In the genomic region with DNA sequence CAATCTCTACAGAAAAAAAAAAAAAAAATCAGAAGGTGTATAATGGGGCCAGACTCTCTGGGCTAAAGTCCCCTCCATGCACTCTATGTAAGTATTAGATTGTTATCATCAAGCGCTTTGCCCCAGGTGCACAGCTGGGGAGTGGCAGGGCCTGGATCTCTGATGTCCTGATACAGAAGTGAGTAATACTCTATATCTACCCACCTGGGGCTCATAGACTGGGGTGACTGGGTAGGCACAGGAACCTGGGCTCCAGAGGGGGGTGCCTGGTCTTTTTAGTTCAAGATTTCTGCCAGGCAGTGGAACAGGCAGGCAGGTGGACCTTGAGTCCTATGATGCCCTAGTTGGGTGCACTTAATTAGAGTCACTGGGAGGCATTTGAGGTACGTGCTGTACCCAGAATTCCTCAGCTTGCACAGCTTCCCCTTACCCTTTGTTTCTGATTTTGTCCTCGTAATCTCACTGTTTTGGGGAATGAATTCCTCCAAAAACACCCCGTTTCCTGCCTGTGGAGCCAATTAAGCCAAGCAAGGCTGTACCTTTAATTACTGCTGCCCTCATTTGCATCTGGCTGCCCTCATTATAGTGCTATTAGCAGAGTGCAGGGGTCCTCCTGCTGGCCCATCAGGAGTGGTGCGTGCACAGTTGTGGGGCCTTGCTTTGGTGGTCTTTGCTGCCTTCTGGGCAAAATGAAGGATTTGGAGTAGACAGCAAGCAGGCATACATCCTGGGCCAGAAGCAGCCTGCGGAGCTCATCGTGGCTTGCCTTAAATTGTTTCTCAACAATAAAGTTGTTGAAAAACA, we compare ENCODE assay signal across 10 cellular contexts.
DNase-seq lines count a peak whose midpoint lies in the region; ATAC-seq and TF ChIP-seq lines count a peak whose summit lies in the region.
"Had no signal": no experiment of that assay in that cellular context is flagged by ENCODE, and none has a peak within 500 bp of the region (broad histone marks: within the 10 kb centered on the region; RNA-seq: fewer than 3 reads in every experiment).

No MANE protein-coding gene starts in this region.

- H2AFZ ChIP-seq in Loucy (ENCODE audit: low read length) = no peak overlapping the region
- no peak overlapping the region for H2AFZ ChIP-seq in neural progenitor cell (replicated peaks)

- no peaks in the 10 kb centered on the region for H3K9me3 ChIP-seq in Loucy (ENCODE audit: insufficient read depth, low read depth, low read length)
- H3K9me3 ChIP-seq in neural progenitor cell (ENCODE audit: low read depth) = no peaks in the 10 kb centered on the region
- H3K9me3 ChIP-seq: vagina had no signal

- no peaks in the 10 kb centered on the region for H3K9me3 Mint-ChIP-seq in neural progenitor cell
- no peaks in the 10 kb centered on the region for H3K9me3 Mint-ChIP-seq in activated T-helper 17 cell treated with anti-CD3 and anti-CD28 coated beads, Interleukin-2, amount 50 U/mL, for 72 hours

- H4K20me1 ChIP-seq in Loucy (ENCODE audit: insufficient read depth, low read length, poor library complexity, severe bottlenecking) (no peaks in the 10 kb centered on the region), neural progenitor cell (ENCODE audit: low read depth) (peaks cover 4% of the 10 kb centered on the region)

- no peak overlapping the region for H3K4me3 ChIP-seq in Loucy (ENCODE audit: low read length, poor library complexity, severe bottlenecking)
- no peak overlapping the region for H3K4me3 ChIP-seq in neural progenitor cell
- H3K4me3 ChIP-seq: vagina had no signal

- H3K27ac ChIP-seq in neural progenitor cell = no peak overlapping the region
- H3K27ac ChIP-seq: vagina had no signal

- H3K4me3 Mint-ChIP-seq in neural progenitor cell = no peak overlapping the region
- no peak overlapping the region for H3K4me3 Mint-ChIP-seq in activated T-helper 17 cell treated with anti-CD3 and anti-CD28 coated beads, Interleukin-2, amount 50 U/mL, for 72 hours
- H3K4me3 Mint-ChIP-seq: activated naive CD4-positive, alpha-beta T cell treated with anti-CD3 and anti-CD28 coated beads for 36 hours had no signal

- H3K9ac ChIP-seq in Loucy (ENCODE audit: low read depth, low read length, poor library complexity, severe bottlenecking) (no peak overlapping the region), neural progenitor cell (no peak overlapping the region)

- H3K27me3 Mint-ChIP-seq in neural progenitor cell (ENCODE audit: insufficient read depth, low read depth) = peaks cover 2% of the 10 kb centered on the region
- H3K27me3 Mint-ChIP-seq in activated T-helper 17 cell treated with anti-CD3 and anti-CD28 coated beads, Interleukin-2, amount 50 U/mL, for 72 hours = no peaks in the 10 kb centered on the region

- H3K36me3 Mint-ChIP-seq in neural progenitor cell = no peaks in the 10 kb centered on the region
- peaks cover 15% of the 10 kb centered on the region for H3K36me3 Mint-ChIP-seq in activated T-helper 17 cell treated with anti-CD3 and anti-CD28 coated beads, Interleukin-2, amount 50 U/mL, for 72 hours (ENCODE audit: low read depth)

- H3K4me1 ChIP-seq in Loucy (ENCODE audit: insufficient read depth, low read length, poor library complexity, severe bottlenecking) (no peaks in the 10 kb centered on the region), neural progenitor cell (peaks cover 24% of the 10 kb centered on the region)
- H3K4me1 ChIP-seq: vagina had no signal

- H3K36me3 ChIP-seq in Loucy (ENCODE audit: insufficient read depth, low read length) = no peaks in the 10 kb centered on the region
- H3K36me3 ChIP-seq in neural progenitor cell = no peaks in the 10 kb centered on the region
- H3K36me3 ChIP-seq: vagina had no signal

- H3K9me2 ChIP-seq in Loucy (replicated peaks; ENCODE audit: low read depth, low read length) = no peaks in the 10 kb centered on the region

- TF ChIP-seq CTCF in Loucy (conservative IDR thresholded peaks at IDR 0.05; ENCODE audit: low read length) (peak; percentile 43), neural progenitor cell (IDR thresholded peaks at IDR 0.05) (peak; percentile 75)

- H3F3A ChIP-seq in Loucy (ENCODE audit: low read depth) = no peaks in the 10 kb centered on the region
- H3F3A ChIP-seq in neural progenitor cell (ENCODE audit: low read depth) = peaks cover 17% of the 10 kb centered on the region

- DNase-seq in ELF-1 (ENCODE audit: low read depth, low spot score) (peak; percentile 43), dermis blood vessel endothelial cell (peak; percentile 7), neural progenitor cell (ENCODE audit: low spot score) (peak; percentile 71), globus pallidus (ENCODE audit: low spot score) (no peak), HuH-7 (ENCODE audit: low spot score) (no peak)
- DNase-seq: activated naive CD4-positive, alpha-beta T cell treated with anti-CD3 and anti-CD28 coated beads for 36 hours; NCI-H345 had no signal

- H3K27me3 ChIP-seq in Loucy (ENCODE audit: insufficient read depth, low read length, poor library complexity, severe bottlenecking) (no peaks in the 10 kb centered on the region), neural progenitor cell (no peaks in the 10 kb centered on the region)
- H3K27me3 ChIP-seq: vagina had no signal

- H3K27ac Mint-ChIP-seq in neural progenitor cell = no peak overlapping the region
- H3K27ac Mint-ChIP-seq in activated T-helper 17 cell treated with anti-CD3 and anti-CD28 coated beads, Interleukin-2, amount 50 U/mL, for 72 hours = no peak overlapping the region
- H3K27ac Mint-ChIP-seq: activated naive CD4-positive, alpha-beta T cell treated with anti-CD3 and anti-CD28 coated beads for 36 hours had no signal

- no peaks in the 10 kb centered on the region for H3K79me2 ChIP-seq in Loucy (ENCODE audit: insufficient read depth, low read length)
- no peaks in the 10 kb centered on the region for H3K79me2 ChIP-seq in neural progenitor cell (ENCODE audit: low read depth)

- H3K4me2 ChIP-seq in Loucy (ENCODE audit: low read depth, low read length, poor library complexity, severe bottlenecking) = no peak overlapping the region
- H3K4me2 ChIP-seq in neural progenitor cell = peak overlapping the region; percentile 24

- H3K4me1 Mint-ChIP-seq in neural progenitor cell = peaks cover 11% of the 10 kb centered on the region
- no peaks in the 10 kb centered on the region for H3K4me1 Mint-ChIP-seq in activated T-helper 17 cell treated with anti-CD3 and anti-CD28 coated beads, Interleukin-2, amount 50 U/mL, for 72 hours

- ATAC-seq in activated T-helper 17 cell treated with anti-CD3 and anti-CD28 coated beads, Interleukin-2, amount 50 U/mL, for 72 hours (replicated peaks) = no peak

Comparison
In these comparisons a context has a peak if more than half of its experiments do, and no peak if none do; other contexts are left out.
1. DNase-seq: peak in ELF-1 (single experiment), dermis blood vessel endothelial cell (single experiment) and neural progenitor cell (single experiment); none in globus pallidus (single experiment) and HuH-7 (single experiment).